In genomic region chrX:134533952-134534351, GRCh38 we compare ENCODE assay signal across 17 cellular contexts.
"Had no signal": no experiment of that assay in that cellular context is flagged by ENCODE, and none has a peak within 500 bp of the region (broad histone marks: within the 10 kb centered on the region; RNA-seq: fewer than 3 reads in every experiment).

No MANE protein-coding gene starts in this region.

- H3K36me3 Mint-ChIP-seq: naive thymus-derived CD4-positive, alpha-beta T cell had no signal

- FAIRE-seq: colon, kidney, small intestine had no signal

- H3K36me3 ChIP-seq: esophagus muscularis mucosa, right atrium auricular region, upper lobe of left lung, uterus had no signal

- H3K27ac Mint-ChIP-seq: dendritic cell treated with granulocyte-macrophage colony-stimulating factor and Interleukin-4, amounts not matched to agents 40 ng/mL and 50 ng/mL, for 4 days; effector memory CD8-positive, alpha-beta T cell; naive thymus-derived CD4-positive, alpha-beta T cell had no signal

- ATAC-seq: effector memory CD8-positive, alpha-beta T cell; left colon; naive thymus-derived CD4-positive, alpha-beta T cell had no signal

- DNase-seq: effector memory CD8-positive, alpha-beta T cell; foreskin fibroblast; kidney; left colon; naive thymus-derived CD4-positive, alpha-beta T cell; posterior cingulate gyrus; small intestine; stimulated activated CD4-positive, alpha-beta T cell treated with anti-CD3 and anti-CD28 coated beads, Interleukin-12 subunit alpha, Interleukin-12 subunit beta, amount 100 ng/mL, for 4 hours; stimulated activated naive CD4-positive, alpha-beta T cell; upper lobe of left lung; uterus had no signal

- H3K27me3 ChIP-seq: esophagus muscularis mucosa, right atrium auricular region, upper lobe of left lung, uterus had no signal

- H3K9me3 Mint-ChIP-seq: dendritic cell treated with granulocyte-macrophage colony-stimulating factor and Interleukin-4, amounts not matched to agents 40 ng/mL and 50 ng/mL, for 4 days; effector memory CD8-positive, alpha-beta T cell; naive thymus-derived CD4-positive, alpha-beta T cell had no signal

- H3K27me3 Mint-ChIP-seq: effector memory CD8-positive, alpha-beta T cell; naive thymus-derived CD4-positive, alpha-beta T cell had no signal

- H3K27ac ChIP-seq: epithelial cell of prostate, esophagus muscularis mucosa, right atrium auricular region, upper lobe of left lung, uterus had no signal

- H3K4me3 Mint-ChIP-seq: dendritic cell treated with granulocyte-macrophage colony-stimulating factor and Interleukin-4, amounts not matched to agents 40 ng/mL and 50 ng/mL, for 4 days; effector memory CD8-positive, alpha-beta T cell; naive thymus-derived CD4-positive, alpha-beta T cell; neural crest cell had no signal

- H3K4me1 ChIP-seq: esophagus muscularis mucosa, uterus had no signal

- H3K9me3 ChIP-seq: esophagus muscularis mucosa, right atrium auricular region, upper lobe of left lung, uterus had no signal

- H3K4me3 ChIP-seq: esophagus muscularis mucosa, right atrium auricular region, upper lobe of left lung, uterus had no signal
